Comparison of ENCODE assay signal across 2 cellular contexts in the genomic region with DNA sequence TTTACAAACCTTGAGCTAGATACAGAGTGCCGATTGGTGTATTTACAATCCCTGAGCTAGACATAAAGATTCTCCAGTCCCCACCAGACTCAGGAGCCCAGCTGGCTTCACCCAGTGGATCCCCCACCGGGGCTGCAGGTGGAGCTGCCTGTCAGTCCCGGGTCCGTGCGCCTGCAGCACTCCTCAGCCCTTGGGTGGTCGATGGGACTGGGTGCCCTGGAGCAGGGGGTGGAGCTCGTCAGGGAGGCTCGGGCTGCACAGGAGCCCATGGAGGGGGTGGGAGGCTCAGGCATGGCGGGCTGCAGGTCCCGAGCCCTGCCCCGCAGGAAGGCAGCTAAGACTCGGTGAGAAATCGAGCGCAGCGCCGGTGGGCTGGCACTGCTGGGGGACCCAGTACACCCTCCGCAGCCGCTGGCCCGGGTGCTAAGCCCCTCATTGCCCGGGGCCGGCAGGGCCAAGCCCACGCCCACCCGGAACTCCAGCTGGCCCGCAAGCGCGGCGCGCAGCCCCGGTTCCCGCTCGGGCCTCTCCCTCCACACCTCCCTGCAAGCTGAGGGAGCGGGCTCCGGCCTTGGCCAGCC. TPM values are rescaled to one million over a fixed set of nuclear protein-coding genes. Genes with fewer than 3 reads are reported as not detected.
DNase-seq lines count a peak whose midpoint lies in the region; TF ChIP-seq lines count a peak whose summit lies in the region.
"Not testable (repeated sequence)": the region's sequence is repeated elsewhere in the genome, so short reads cannot be mapped to it uniquely, and the experiment has no call there.

No MANE protein-coding gene starts in this region.

- H3K36me3 ChIP-seq in neural progenitor cell; testis (ENCODE audit: low read depth, missing control alignments): not testable (repeated sequence)

- not testable (repeated sequence) for H3F3A ChIP-seq in neural progenitor cell (ENCODE audit: low read depth)

- WGBS in testis, 2 donors = 69 to 80% methylated on average over 10 to 33 of the region's 33 CpGs

- H3K79me2 ChIP-seq in neural progenitor cell (ENCODE audit: low read depth) = not testable (repeated sequence)

- not testable (repeated sequence) for DNase-seq in neural progenitor cell (ENCODE audit: low spot score); testis

- H2AFZ ChIP-seq in neural progenitor cell (replicated peaks) = not testable (repeated sequence)

- H3K27me3 Mint-ChIP-seq in neural progenitor cell (ENCODE audit: insufficient read depth, low read depth) = not testable (repeated sequence)

- not testable (repeated sequence) for H3K27me3 ChIP-seq in neural progenitor cell, testis

- H4K20me1 ChIP-seq in neural progenitor cell (ENCODE audit: low read depth) = not testable (repeated sequence)

- H3K9me3 Mint-ChIP-seq in neural progenitor cell = peaks cover 15% of the 10 kb centered on the region

- TF ChIP-seq CTCF in neural progenitor cell (IDR thresholded peaks at IDR 0.05); testis (IDR thresholded peaks at IDR 0.05): not testable (repeated sequence)

- peaks cover 21% of the 10 kb centered on the region for H3K36me3 Mint-ChIP-seq in neural progenitor cell

- H3K4me3 ChIP-seq in neural progenitor cell = not testable (repeated sequence)
- H3K4me3 ChIP-seq in testis = peak overlapping the region; percentile 26 to 36

- intact Hi-C loops in testis (cut with DNase I; ENCODE audit: low total_unique reads) = not testable (repeated sequence)

- H3K4me1 Mint-ChIP-seq in neural progenitor cell = peaks cover 34% of the 10 kb centered on the region

- H3K9ac ChIP-seq in neural progenitor cell = not testable (repeated sequence)

- H3K4me3 Mint-ChIP-seq in neural progenitor cell = peak overlapping the region; percentile 41

- H3K4me1 ChIP-seq in neural progenitor cell, testis: not testable (repeated sequence)

- not testable (repeated sequence) for TF ChIP-seq POLR2A in testis (IDR thresholded peaks at IDR 0.05)

- H3K4me2 ChIP-seq in neural progenitor cell = not testable (repeated sequence)

- H3K9me3 ChIP-seq in neural progenitor cell (ENCODE audit: low read depth); testis: not testable (repeated sequence)

- H3K27ac Mint-ChIP-seq in neural progenitor cell = peak overlapping the region; percentile 91

- not testable (repeated sequence) for H3K27ac ChIP-seq in neural progenitor cell, testis

RNA-seq across cellular contexts. Expression of a gene that starts 22.3 kb away (rescaled TPM):
- total RNA-seq in neural progenitor cell (ENCODE audit: low replicate concordance) (20.9 and 38.0 TPM in 2 replicates), testis (10 to 100 TPM; 47.2 to 47.3 TPM)
- polyA plus RNA-seq in testis (ENCODE audit: insufficient read depth, low read depth, low replicate concordance) = 38.0 TPM

RNA-seq across cellular contexts. Expression of a gene that starts 38.2 kb away (rescaled TPM):
- total RNA-seq in neural progenitor cell (ENCODE audit: low replicate concordance) (35.3 and 38.1 TPM in 2 replicates), testis (10 to 100 TPM; 37.4 to 38.7 TPM)
- 32.7 TPM for polyA plus RNA-seq in testis (ENCODE audit: insufficient read depth, low read depth, low replicate concordance)
